Comparison of ENCODE assay signal across 1 cellular context in the genomic region with DNA sequence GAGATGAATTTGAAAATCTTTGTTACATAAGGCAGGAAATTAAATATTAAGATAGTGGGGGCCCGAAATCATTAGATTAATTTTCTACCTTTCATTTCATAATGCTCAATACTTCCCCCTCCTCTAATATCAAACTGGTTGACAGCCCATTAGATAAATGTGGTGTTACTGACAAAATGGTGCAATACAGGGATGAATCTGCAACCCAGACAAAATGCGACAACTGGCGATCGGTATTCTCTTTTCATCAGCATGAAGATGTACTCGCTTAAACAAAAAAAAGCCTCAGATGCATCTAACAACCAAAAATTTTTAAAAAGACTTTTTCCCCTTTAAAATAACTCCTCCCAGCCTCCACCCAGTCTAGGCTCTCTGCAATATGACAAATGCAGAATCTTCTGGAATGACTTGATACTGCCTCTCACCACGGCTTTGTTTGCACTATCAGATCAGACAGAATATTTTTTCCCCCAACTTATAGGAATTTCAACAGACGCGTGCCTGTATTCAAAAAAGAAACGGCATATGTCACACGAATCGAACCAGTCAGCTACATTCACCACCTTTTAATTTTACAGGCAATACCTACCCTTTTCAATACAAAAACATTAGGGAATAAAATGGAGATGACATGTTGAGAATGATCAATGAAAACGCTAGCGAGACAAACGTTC.
TF ChIP-seq lines count a peak whose summit lies in the region.

No MANE protein-coding gene starts in this region.

TF ChIP-seq in GM23338, 12 proteins besides CTCF, POLR2A, EP300 and RAD21 (continued from another document):
- TF ChIP-seq, protein P1, sequence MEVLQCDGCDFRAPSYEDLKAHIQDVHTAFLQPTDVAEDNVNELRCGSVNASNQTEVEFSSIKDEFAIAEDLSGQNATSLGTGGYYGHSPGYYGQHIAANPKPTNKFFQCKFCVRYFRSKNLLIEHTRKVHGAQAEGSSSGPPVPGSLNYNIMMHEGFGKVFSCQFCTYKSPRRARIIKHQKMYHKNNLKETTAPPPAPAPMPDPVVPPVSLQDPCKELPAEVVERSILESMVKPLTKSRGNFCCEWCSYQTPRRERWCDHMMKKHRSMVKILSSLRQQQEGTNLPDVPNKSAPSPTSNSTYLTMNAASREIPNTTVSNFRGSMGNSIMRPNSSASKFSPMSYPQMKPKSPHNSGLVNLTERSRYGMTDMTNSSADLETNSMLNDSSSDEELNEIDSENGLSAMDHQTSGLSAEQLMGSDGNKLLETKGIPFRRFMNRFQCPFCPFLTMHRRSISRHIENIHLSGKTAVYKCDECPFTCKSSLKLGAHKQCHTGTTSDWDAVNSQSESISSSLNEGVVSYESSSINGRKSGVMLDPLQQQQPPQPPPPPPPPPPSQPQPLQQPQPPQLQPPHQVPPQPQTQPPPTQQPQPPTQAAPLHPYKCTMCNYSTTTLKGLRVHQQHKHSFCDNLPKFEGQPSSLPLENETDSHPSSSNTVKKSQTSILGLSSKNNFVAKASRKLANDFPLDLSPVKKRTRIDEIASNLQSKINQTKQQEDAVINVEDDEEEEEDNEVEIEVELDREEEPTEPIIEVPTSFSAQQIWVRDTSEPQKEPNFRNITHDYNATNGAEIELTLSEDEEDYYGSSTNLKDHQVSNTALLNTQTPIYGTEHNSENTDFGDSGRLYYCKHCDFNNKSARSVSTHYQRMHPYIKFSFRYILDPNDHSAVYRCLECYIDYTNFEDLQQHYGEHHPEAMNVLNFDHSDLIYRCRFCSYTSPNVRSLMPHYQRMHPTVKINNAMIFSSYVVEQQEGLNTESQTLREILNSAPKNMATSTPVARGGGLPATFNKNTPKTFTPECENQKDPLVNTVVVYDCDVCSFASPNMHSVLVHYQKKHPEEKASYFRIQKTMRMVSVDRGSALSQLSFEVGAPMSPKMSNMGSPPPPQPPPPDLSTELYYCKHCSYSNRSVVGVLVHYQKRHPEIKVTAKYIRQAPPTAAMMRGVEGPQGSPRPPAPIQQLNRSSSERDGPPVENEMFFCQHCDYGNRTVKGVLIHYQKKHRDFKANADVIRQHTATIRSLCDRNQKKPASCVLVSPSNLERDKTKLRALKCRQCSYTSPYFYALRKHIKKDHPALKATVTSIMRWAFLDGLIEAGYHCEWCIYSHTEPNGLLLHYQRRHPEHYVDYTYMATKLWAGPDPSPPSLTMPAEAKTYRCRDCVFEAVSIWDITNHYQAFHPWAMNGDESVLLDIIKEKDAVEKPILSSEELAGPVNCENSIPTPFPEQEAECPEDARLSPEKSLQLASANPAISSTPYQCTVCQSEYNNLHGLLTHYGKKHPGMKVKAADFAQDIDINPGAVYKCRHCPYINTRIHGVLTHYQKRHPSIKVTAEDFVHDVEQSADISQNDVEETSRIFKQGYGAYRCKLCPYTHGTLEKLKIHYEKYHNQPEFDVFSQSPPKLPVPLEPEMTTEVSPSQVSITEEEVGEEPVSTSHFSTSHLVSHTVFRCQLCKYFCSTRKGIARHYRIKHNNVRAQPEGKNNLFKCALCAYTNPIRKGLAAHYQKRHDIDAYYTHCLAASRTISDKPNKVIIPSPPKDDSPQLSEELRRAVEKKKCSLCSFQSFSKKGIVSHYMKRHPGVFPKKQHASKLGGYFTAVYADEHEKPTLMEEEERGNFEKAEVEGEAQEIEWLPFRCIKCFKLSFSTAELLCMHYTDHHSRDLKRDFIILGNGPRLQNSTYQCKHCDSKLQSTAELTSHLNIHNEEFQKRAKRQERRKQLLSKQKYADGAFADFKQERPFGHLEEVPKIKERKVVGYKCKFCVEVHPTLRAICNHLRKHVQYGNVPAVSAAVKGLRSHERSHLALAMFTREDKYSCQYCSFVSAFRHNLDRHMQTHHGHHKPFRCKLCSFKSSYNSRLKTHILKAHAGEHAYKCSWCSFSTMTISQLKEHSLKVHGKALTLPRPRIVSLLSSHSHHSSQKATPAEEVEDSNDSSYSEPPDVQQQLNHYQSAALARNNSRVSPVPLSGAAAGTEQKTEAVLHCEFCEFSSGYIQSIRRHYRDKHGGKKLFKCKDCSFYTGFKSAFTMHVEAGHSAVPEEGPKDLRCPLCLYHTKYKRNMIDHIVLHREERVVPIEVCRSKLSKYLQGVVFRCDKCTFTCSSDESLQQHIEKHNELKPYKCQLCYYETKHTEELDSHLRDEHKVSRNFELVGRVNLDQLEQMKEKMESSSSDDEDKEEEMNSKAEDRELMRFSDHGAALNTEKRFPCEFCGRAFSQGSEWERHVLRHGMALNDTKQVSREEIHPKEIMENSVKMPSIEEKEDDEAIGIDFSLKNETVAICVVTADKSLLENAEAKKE (CRISPR knock-in tag; IDR thresholded peaks at IDR 0.05) = no peak
- TF ChIP-seq ZNF114 (CRISPR knock-in tag; IDR thresholded peaks at IDR 0.05) = no peak
- TF ChIP-seq REST (IDR thresholded peaks at IDR 0.05; ENCODE audit: unreplicated experiment) = no peak
- TF ChIP-seq STAT1 (IDR thresholded peaks at IDR 0.05; ENCODE audit: unreplicated experiment) = no peak
- TF ChIP-seq EZH2 (IDR thresholded peaks at IDR 0.05; ENCODE audit: low read depth, unreplicated experiment) = no peak
- no peak for TF ChIP-seq NANOG (IDR thresholded peaks at IDR 0.05; ENCODE audit: borderline replicate concordance)
- TF ChIP-seq EZH2phosphoT487 (IDR thresholded peaks at IDR 0.05; ENCODE audit: unreplicated experiment) = no peak
- TF ChIP-seq JUNB (IDR thresholded peaks at IDR 0.05; ENCODE audit: unreplicated experiment) = no peak
